Comparison of ENCODE assay signal across 1 cellular context in the genomic region with DNA sequence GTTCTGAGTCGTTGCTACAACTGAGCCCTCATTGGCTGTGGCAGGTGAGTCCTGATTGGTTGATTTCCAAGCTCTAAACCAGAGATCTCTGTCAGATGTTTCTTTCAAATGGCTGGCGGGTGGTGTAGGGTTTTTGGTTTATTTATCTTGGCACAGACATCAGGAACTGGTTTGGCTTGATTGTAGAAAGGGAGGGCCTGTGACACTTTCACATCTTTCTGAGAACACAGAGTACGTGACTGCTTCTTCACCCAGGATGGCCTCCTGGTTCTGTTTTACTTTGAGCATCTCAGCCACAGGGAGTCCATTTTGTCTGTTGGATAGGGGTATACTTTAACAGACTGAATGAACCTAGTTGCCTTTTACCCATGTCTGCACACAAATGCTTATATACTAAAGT.
TF ChIP-seq lines count a peak whose summit lies in the region.

No MANE protein-coding gene starts in this region.

TF ChIP-seq in K562, 482 proteins besides CTCF, POLR2A, EP300 and RAD21 (continued from another document):
- TF ChIP-seq, protein P1, sequence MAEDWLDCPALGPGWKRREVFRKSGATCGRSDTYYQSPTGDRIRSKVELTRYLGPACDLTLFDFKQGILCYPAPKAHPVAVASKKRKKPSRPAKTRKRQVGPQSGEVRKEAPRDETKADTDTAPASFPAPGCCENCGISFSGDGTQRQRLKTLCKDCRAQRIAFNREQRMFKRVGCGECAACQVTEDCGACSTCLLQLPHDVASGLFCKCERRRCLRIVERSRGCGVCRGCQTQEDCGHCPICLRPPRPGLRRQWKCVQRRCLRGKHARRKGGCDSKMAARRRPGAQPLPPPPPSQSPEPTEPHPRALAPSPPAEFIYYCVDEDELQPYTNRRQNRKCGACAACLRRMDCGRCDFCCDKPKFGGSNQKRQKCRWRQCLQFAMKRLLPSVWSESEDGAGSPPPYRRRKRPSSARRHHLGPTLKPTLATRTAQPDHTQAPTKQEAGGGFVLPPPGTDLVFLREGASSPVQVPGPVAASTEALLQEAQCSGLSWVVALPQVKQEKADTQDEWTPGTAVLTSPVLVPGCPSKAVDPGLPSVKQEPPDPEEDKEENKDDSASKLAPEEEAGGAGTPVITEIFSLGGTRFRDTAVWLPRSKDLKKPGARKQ (CRISPR knock-in tag; IDR thresholded peaks at IDR 0.05), result no peak
- TF ChIP-seq SIN3B (IDR thresholded peaks at IDR 0.05; ENCODE audit: low read depth) (no peak), RBM25 (IDR thresholded peaks at IDR 0.05; ENCODE audit: low read depth, low read length, severe bottlenecking) (peak; percentile 17)
TF ChIP-seq in K562: peak in this region for 3.
